In genomic region chr5:31625394-31625793, GRCh38 we compare ENCODE assay signal across 25 cellular contexts. TPM values are rescaled to one million over a fixed set of nuclear protein-coding genes. Genes with fewer than 3 reads are reported as not detected.
"Had no signal": no experiment of that assay in that cellular context is flagged by ENCODE, and none has a peak within 500 bp of the region (broad histone marks: within the 10 kb centered on the region; RNA-seq: fewer than 3 reads in every experiment).

No MANE protein-coding gene starts in this region.

- H3K9ac ChIP-seq: KMS-11 had no signal

- H3K27ac ChIP-seq: KMS-11, PC-9, RWPE1, SJSA1 had no signal

- DNase-seq: Karpas-422, MM.1S, MV-4-11, NCI-H1105, NCI-H1417 treated with DMSO at 0.1 percent for 48 hours, NCI-H1436 treated with DMSO at 0.1 percent for 48 hours, NCI-H1694 treated with DMSO at 0.1 percent for 48 hours, NCI-H187 treated with DMSO at 0.1 percent for 48 hours, NCI-H2227 treated with DMSO at 0.1 percent for 48 hours, NCI-H446, NCI-H510A treated with DMSO at 0.1 percent for 48 hours, NCI-H524 treated with DMSO at 0.1 percent for 48 hours, NCI-H526 treated with DMSO at 0.1 percent for 48 hours, NCI-H774, PC-9, Right ventricle myocardium superior, SHP77 treated with DMSO at 0.1 percent for 48 hours, SW 1271 had no signal

- H3K9me3 ChIP-seq: SJSA1 had no signal

- H3K4me3 ChIP-seq: PC-9, SJSA1 had no signal

- FAIRE-seq: RCC 7860 had no signal

- H3K4me2 ChIP-seq: KMS-11, PC-9 had no signal

- H3K27me3 ChIP-seq: SJSA1 had no signal

- H3K36me3 ChIP-seq: SJSA1 had no signal

- H3K4me1 ChIP-seq: SJSA1 had no signal

- ATAC-seq: Panc1 had no signal

- H2AFZ ChIP-seq: PC-9 had no signal

RNA-seq across cellular contexts. Expression of gene PDZD2, which starts 13.5 kb away (rescaled TPM):
- total RNA-seq: LHCN-M2, NCI-H460, PC-9 had no signal
